In genomic region chrX:110675866-110676265, GRCh38 we compare ENCODE assay signal across 24 cellular contexts.
"Had no signal": no experiment of that assay in that cellular context is flagged by ENCODE, and none has a peak within 500 bp of the region (broad histone marks: within the 10 kb centered on the region; RNA-seq: fewer than 3 reads in every experiment).

No MANE protein-coding gene starts in this region.

- H3K27me3 ChIP-seq: neutrophil, pancreas, testis, upper lobe of left lung had no signal

- H3K27me3 Mint-ChIP-seq: activated CD4-positive, alpha-beta memory T cell treated with anti-CD3 and anti-CD28 coated beads for 36 hours; brain had no signal

- H3K36me3 ChIP-seq: neutrophil, pancreas, stomach, upper lobe of left lung had no signal

- H3K36me3 Mint-ChIP-seq: activated CD4-positive, alpha-beta memory T cell treated with anti-CD3 and anti-CD28 coated beads for 36 hours; activated naive CD8-positive, alpha-beta T cell treated with anti-CD3 and anti-CD28 coated beads for 36 hours; memory B cell; stimulated activated effector memory CD8-positive, alpha-beta T cell treated with anti-CD3 and anti-CD28 coated beads, Interleukin-12 subunit alpha, Interleukin-12 subunit beta, amount 100 ng/mL, for 72 hours; WTC11 had no signal

- H3K4me1 ChIP-seq: pancreas, stomach, testis, upper lobe of left lung had no signal

- H3K27ac Mint-ChIP-seq: activated CD4-positive, alpha-beta memory T cell treated with anti-CD3 and anti-CD28 coated beads for 36 hours; activated CD4-positive, alpha-beta T cell treated with anti-CD3 and anti-CD28 coated beads for 36 hours; activated naive CD8-positive, alpha-beta T cell treated with anti-CD3 and anti-CD28 coated beads for 36 hours; activated T-helper 1 cell treated with anti-CD3 and anti-CD28 coated beads, Interleukin-12 subunit alpha, Interleukin-12 subunit beta, Interleukin-2, Interleukin-4 antibody, amounts not matched to agents 30 ng/mL and 10 ng/mL and 1 ng/mL, durations not matched to agents 14 hours and 24 hours and 36 hours; memory B cell; stimulated activated effector memory CD8-positive, alpha-beta T cell treated with anti-CD3 and anti-CD28 coated beads, Interleukin-12 subunit alpha, Interleukin-12 subunit beta, amount 100 ng/mL, for 72 hours; T-helper 2 cell treated with Interferon-gamma antibody and Interleukin-4, amounts not matched to agents 5 μg/mL and 100 μg/mL, for 36 hours; WTC11 had no signal

- H3K4me3 Mint-ChIP-seq: activated CD4-positive, alpha-beta memory T cell treated with anti-CD3 and anti-CD28 coated beads for 36 hours; activated CD4-positive, alpha-beta T cell treated with anti-CD3 and anti-CD28 coated beads for 36 hours; activated naive CD8-positive, alpha-beta T cell treated with anti-CD3 and anti-CD28 coated beads for 36 hours; activated T-helper 1 cell treated with anti-CD3 and anti-CD28 coated beads, Interleukin-12 subunit alpha, Interleukin-12 subunit beta, Interleukin-2, Interleukin-4 antibody, amounts not matched to agents 30 ng/mL and 10 ng/mL and 1 ng/mL, durations not matched to agents 14 hours and 24 hours and 36 hours; brain; memory B cell; stimulated activated effector memory CD8-positive, alpha-beta T cell treated with anti-CD3 and anti-CD28 coated beads, Interleukin-12 subunit alpha, Interleukin-12 subunit beta, amount 100 ng/mL, for 72 hours; T-helper 2 cell treated with Interferon-gamma antibody and Interleukin-4, amounts not matched to agents 5 μg/mL and 100 μg/mL, for 36 hours; WTC11 had no signal

- H3K9me3 ChIP-seq: neutrophil, pancreas, stomach, testis, upper lobe of left lung had no signal

- ATAC-seq: activated CD4-positive, alpha-beta T cell treated with anti-CD3 and anti-CD28 coated beads for 36 hours; left ventricle myocardium superior; pancreas; sciatic nerve; stimulated activated effector memory CD8-positive, alpha-beta T cell treated with anti-CD3 and anti-CD28 coated beads, Interleukin-12 subunit alpha, Interleukin-12 subunit beta, amount 100 ng/mL, for 72 hours; WTC11 had no signal

- H3K4me3 ChIP-seq: dorsolateral prefrontal cortex, pancreas, stomach, testis, upper lobe of left lung had no signal

- H3K27ac ChIP-seq: dorsolateral prefrontal cortex, neutrophil, pancreas, stomach, testis, upper lobe of left lung had no signal

- H3K9me3 Mint-ChIP-seq: activated CD4-positive, alpha-beta memory T cell treated with anti-CD3 and anti-CD28 coated beads for 36 hours; activated naive CD8-positive, alpha-beta T cell treated with anti-CD3 and anti-CD28 coated beads for 36 hours; activated T-helper 1 cell treated with anti-CD3 and anti-CD28 coated beads, Interleukin-12 subunit alpha, Interleukin-12 subunit beta, Interleukin-2, Interleukin-4 antibody, amounts not matched to agents 30 ng/mL and 10 ng/mL and 1 ng/mL, durations not matched to agents 14 hours and 24 hours and 36 hours; brain; memory B cell; stimulated activated effector memory CD8-positive, alpha-beta T cell treated with anti-CD3 and anti-CD28 coated beads, Interleukin-12 subunit alpha, Interleukin-12 subunit beta, amount 100 ng/mL, for 72 hours; T-helper 2 cell treated with Interferon-gamma antibody and Interleukin-4, amounts not matched to agents 5 μg/mL and 100 μg/mL, for 36 hours had no signal

- H3K4me1 Mint-ChIP-seq: activated naive CD8-positive, alpha-beta T cell treated with anti-CD3 and anti-CD28 coated beads for 36 hours; memory B cell; stimulated activated effector memory CD8-positive, alpha-beta T cell treated with anti-CD3 and anti-CD28 coated beads, Interleukin-12 subunit alpha, Interleukin-12 subunit beta, amount 100 ng/mL, for 72 hours had no signal

- DNase-seq: activated CD4-positive, alpha-beta memory T cell treated with anti-CD3 and anti-CD28 coated beads for 36 hours; activated CD4-positive, alpha-beta T cell treated with anti-CD3 and anti-CD28 coated beads for 36 hours; activated gamma-delta T cell treated with Interleukin-2 at 50 U/mL for 16 hours; activated naive CD8-positive, alpha-beta T cell treated with anti-CD3 and anti-CD28 coated beads for 36 hours; activated T-cell treated with anti-CD3 and anti-CD28 coated beads for 4 hours; amniotic stem cell; caudate nucleus; dorsolateral prefrontal cortex; erythroblast; head of caudate nucleus; left ventricle myocardium superior; pancreas; stimulated activated CD4-positive, alpha-beta T cell treated with anti-CD3 and anti-CD28 coated beads, Interleukin-4, amount 100 ng/mL, for 24 hours; stomach; testis; upper lobe of left lung had no signal
